ENCODE assay signal across 1 cellular context in genomic region chr17:75518983-75519540, GRCh38.
TF ChIP-seq lines count a peak whose summit lies in the region.

No MANE protein-coding gene starts in this region.

TF ChIP-seq in K562, 482 proteins besides CTCF, POLR2A, EP300 and RAD21 (continued from another document):
- peak; percentile 90 for TF ChIP-seq ZKSCAN1 (IDR thresholded peaks at IDR 0.05; ENCODE audit: low read depth, low read length)
